Comparison of ENCODE assay signal across 9 cellular contexts in the genomic region with DNA sequence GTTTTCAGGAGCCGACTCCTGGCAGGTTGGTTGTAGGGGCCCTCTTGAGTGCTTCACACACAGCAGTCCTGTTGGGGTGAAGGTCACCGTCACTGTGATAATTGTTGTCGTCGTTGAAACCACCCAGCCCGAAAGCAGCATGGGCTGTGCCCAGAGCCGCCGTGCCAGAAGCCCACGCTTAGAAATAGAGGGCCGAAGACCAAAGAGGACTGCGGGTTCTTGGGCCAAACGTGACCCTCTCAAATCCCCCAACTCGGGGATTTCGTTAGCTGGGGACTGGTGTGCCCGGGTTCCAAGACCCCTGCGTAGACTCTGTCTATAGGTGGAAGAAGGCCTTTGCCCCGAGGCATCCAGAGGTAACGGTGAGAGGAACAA. TPM values are rescaled to one million over a fixed set of nuclear protein-coding genes. Genes with fewer than 3 reads are reported as not detected.
DNase-seq lines count a peak whose midpoint lies in the region; ATAC-seq and TF ChIP-seq lines count a peak whose summit lies in the region.
"Had no signal": no experiment of that assay in that cellular context is flagged by ENCODE, and none has a peak within 500 bp of the region (broad histone marks: within the 10 kb centered on the region; RNA-seq: fewer than 3 reads in every experiment).

No MANE protein-coding gene starts in this region.

- no peaks in the 10 kb centered on the region for H3K9me2 ChIP-seq in DOHH2 (replicated peaks; ENCODE audit: control insufficient read depth, low read length)

- WGBS in gastroesophageal sphincter (ENCODE audit: low coverage in 1 of 2), 2 donors: 0 to 44% methylated on average over 1 to 7 of the region's 17 CpGs

- H4K20me1 ChIP-seq in DOHH2 (ENCODE audit: control insufficient read depth, insufficient read depth, low read depth, low read length): no peaks in the 10 kb centered on the region

- peaks cover 8% of the 10 kb centered on the region for H3K4me1 ChIP-seq in DOHH2 (ENCODE audit: control insufficient read depth, low read length)
- no peaks in the 10 kb centered on the region for H3K4me1 ChIP-seq in SJCRH30
- peaks cover 0 to 19% (median 5%) of the 10 kb centered on the region in 3 donors for H3K4me1 ChIP-seq in gastroesophageal sphincter
- peaks cover 3% of the 10 kb centered on the region for H3K4me1 ChIP-seq in rectal smooth muscle tissue (ENCODE audit: control insufficient read depth, insufficient read depth, low read length)

- H3F3A ChIP-seq in DOHH2 (ENCODE audit: control insufficient read depth, insufficient read depth): no peaks in the 10 kb centered on the region

- TF ChIP-seq EP300 in gastroesophageal sphincter (IDR thresholded peaks at IDR 0.05): no peak

- no peak overlapping the region for H3K9ac ChIP-seq in rectal smooth muscle tissue (ENCODE audit: low read length)

- H3K36me3 ChIP-seq in DOHH2 (ENCODE audit: control insufficient read depth, low read length): no peaks in the 10 kb centered on the region
- no peaks in the 10 kb centered on the region for H3K36me3 ChIP-seq in SJCRH30
- H3K36me3 ChIP-seq in gastroesophageal sphincter: no peaks in the 10 kb centered on the region
- H3K36me3 ChIP-seq in rectal smooth muscle tissue (ENCODE audit: control insufficient read depth, insufficient read depth, low read length): no peaks in the 10 kb centered on the region

- peak overlapping the region; percentile 85 for H3K4me3 ChIP-seq in DOHH2 (ENCODE audit: low read length)
- peak overlapping the region; percentile 65 for H3K4me3 ChIP-seq in SJCRH30
- H3K4me3 ChIP-seq in gastroesophageal sphincter: peak overlapping the region; percentile 70 to 77
- peak overlapping the region; percentile 92 for H3K4me3 ChIP-seq in rectal smooth muscle tissue (ENCODE audit: low read length)

- in situ Hi-C loops in KBM-7 (cut with MboI; ENCODE audit: low pct_unique_long_range_greater_than_20kb, low sequenced_read_pairs): no loop called here

- no peak for TF ChIP-seq POLR2A in gastroesophageal sphincter (IDR thresholded peaks at IDR 0.05)

- TF ChIP-seq CTCF in DOHH2 (IDR thresholded peaks at IDR 0.05; ENCODE audit: low read depth, low read length, poor library complexity, severe bottlenecking) (no peak), gastroesophageal sphincter (IDR thresholded peaks at IDR 0.05) (no peak)

- DNase-seq in SJCRH30 (no peak), NCI-H82 treated with DMSO at 0.1 percent for 48 hours (lab: John Stamatoyannopoulos, UW; ENCODE audit: unreplicated experiment) (no peak), KBM-7 (no peak), SKM-1 (lab: John Stamatoyannopoulos, UW; ENCODE audit: unreplicated experiment) (no peak)

- H3K27ac ChIP-seq in DOHH2 (ENCODE audit: low read depth, low read length): no peak overlapping the region
- H3K27ac ChIP-seq in SJCRH30: no peak overlapping the region
- peak overlapping the region; percentile 95 to 99 (median 98) for H3K27ac ChIP-seq in gastroesophageal sphincter
- peak overlapping the region; percentile 95 for H3K27ac ChIP-seq in rectal smooth muscle tissue (ENCODE audit: low read depth, low read length)

- H3K27me3 ChIP-seq in DOHH2 (ENCODE audit: control insufficient read depth, low read length) (0 out of 2 replicates have a peak, but pooled peaks cover 5% of the 10 kb centered on the region), SJCRH30 (no peaks in the 10 kb centered on the region), gastroesophageal sphincter (no peaks in the 10 kb centered on the region), rectal smooth muscle tissue (ENCODE audit: control insufficient read depth, insufficient read depth, low read length) (no peaks in the 10 kb centered on the region)

- ATAC-seq in gastroesophageal sphincter (no peak), HG03139 (IDR thresholded peaks at IDR 0.05; ENCODE audit: unreplicated experiment) (no peak)

- H3K9me3 ChIP-seq in DOHH2 (ENCODE audit: control insufficient read depth, insufficient read depth, low read length): no peaks in the 10 kb centered on the region
- no peaks in the 10 kb centered on the region for H3K9me3 ChIP-seq in SJCRH30 (replicated peaks)
- no peaks in the 10 kb centered on the region for H3K9me3 ChIP-seq in gastroesophageal sphincter

- H3K4me2 ChIP-seq in DOHH2 (ENCODE audit: low read length): peak overlapping the region; percentile 97

- H3K79me2 ChIP-seq in DOHH2 (ENCODE audit: control insufficient read depth, low read length): no peaks in the 10 kb centered on the region

RNA-seq across cellular contexts. Expression of gene ADAMTS17, which starts 7.5 kb away (rescaled TPM):
- 4.0 and 4.1 TPM in 2 replicates for total RNA-seq in SJCRH30 (2014; rRNA removed; shearing (Covaris generic))
- total RNA-seq in gastroesophageal sphincter: 10 to 100 TPM in 2 of 4 donors, 1 to 10 TPM in 2; 4.9 to 14.0 (median 11.3) TPM
- total RNA-seq: endothelial cell of umbilical vein had no signal

Comparison
In these comparisons a context has a peak if more than half of its experiments do, and no peak if none do; other contexts are left out.
1. H3K27ac ChIP-seq: peak in gastroesophageal sphincter (4 of 4) and rectal smooth muscle tissue (single experiment); none in DOHH2 (single experiment) and SJCRH30 (single experiment).
2. Peak in every context shown above with its lines, with median percentiles within 50 percentile points of each other: H3K4me3 ChIP-seq.